Comparison of ENCODE assay signal across 9 cellular contexts in genomic region chr7:130430841-130431713, GRCh38. TPM values are rescaled to one million over a fixed set of nuclear protein-coding genes. Genes with fewer than 3 reads are reported as not detected.
A peak's percentile ranks its signal among the peaks of the same experiment; 100 is the strongest.
DNase-seq lines count a peak whose midpoint lies in the region; ATAC-seq and TF ChIP-seq lines count a peak whose summit lies in the region.
"Had no signal": no experiment of that assay in that cellular context is flagged by ENCODE, and none has a peak within 500 bp of the region (broad histone marks: within the 10 kb centered on the region; RNA-seq: fewer than 3 reads in every experiment).

No MANE protein-coding gene starts in this region.

- no peaks in the 10 kb centered on the region for H3K4me1 Mint-ChIP-seq in GM23338
- peaks cover 24% of the 10 kb centered on the region for H3K4me1 Mint-ChIP-seq in activated naive CD8-positive, alpha-beta T cell treated with anti-CD3 and anti-CD28 coated beads, Interleukin-2, amount 50 U/mL, for 24 hours

- peak; percentile 46 for ATAC-seq in GM23338
- no peak for ATAC-seq in activated naive CD8-positive, alpha-beta T cell treated with anti-CD3 and anti-CD28 coated beads, Interleukin-2, amount 50 U/mL, for 24 hours
- ATAC-seq: activated CD4-positive, alpha-beta T cell treated with anti-CD3 and anti-CD28 coated beads for 36 hours had no signal

- peaks cover 9% of the 10 kb centered on the region for H3K4me1 ChIP-seq in GM23338 (ENCODE audit: insufficient read depth)

- no peak overlapping the region for H3K4me3 Mint-ChIP-seq in GM23338
- no peak overlapping the region for H3K4me3 Mint-ChIP-seq in activated naive CD8-positive, alpha-beta T cell treated with anti-CD3 and anti-CD28 coated beads, Interleukin-2, amount 50 U/mL, for 24 hours
- H3K4me3 Mint-ChIP-seq: activated CD4-positive, alpha-beta T cell treated with anti-CD3 and anti-CD28 coated beads for 36 hours had no signal

- no peak for TF ChIP-seq POLR2A in lower leg skin (IDR thresholded peaks at IDR 0.05)

- peaks cover 2% of the 10 kb centered on the region for H3K27me3 Mint-ChIP-seq in GM23338 (ENCODE audit: insufficient read depth, low read depth, poor library complexity)
- H3K27me3 Mint-ChIP-seq in activated naive CD8-positive, alpha-beta T cell treated with anti-CD3 and anti-CD28 coated beads, Interleukin-2, amount 50 U/mL, for 24 hours: no peaks in the 10 kb centered on the region
- H3K27me3 Mint-ChIP-seq: activated CD4-positive, alpha-beta T cell treated with anti-CD3 and anti-CD28 coated beads for 36 hours had no signal

- H3K4me2 ChIP-seq in GM23338: no peak overlapping the region

- no peaks in the 10 kb centered on the region; the same call in 1 of the 2 replicates for H4K20me1 ChIP-seq in GM23338 (replicated peaks; ENCODE audit: insufficient read depth)

- TF ChIP-seq CTCF in GM23338 (conservative IDR thresholded peaks at IDR 0.05; ENCODE audit: low read depth in 2 of 2) (no peak), fibroblast of pulmonary artery (IDR thresholded peaks at IDR 0.05; ENCODE audit: low read length, missing control alignments) (no peak), lower leg skin (IDR thresholded peaks at IDR 0.05) (no peak)

- H3K9me2 ChIP-seq in GM23338 (ENCODE audit: insufficient read depth): no peaks in the 10 kb centered on the region

- H2AFZ ChIP-seq in GM23338: peak overlapping the region; percentile 35; the same call in 1 of the 2 replicates

- no peaks in the 10 kb centered on the region for H3K9me3 Mint-ChIP-seq in GM23338
- no peaks in the 10 kb centered on the region for H3K9me3 Mint-ChIP-seq in activated naive CD8-positive, alpha-beta T cell treated with anti-CD3 and anti-CD28 coated beads, Interleukin-2, amount 50 U/mL, for 24 hours

- no peaks in the 10 kb centered on the region for H3F3A ChIP-seq in GM23338 (replicated peaks; ENCODE audit: low read depth)

- H3K4me3 ChIP-seq in GM23338: no peak overlapping the region
- H3K4me3 ChIP-seq in fibroblast of pulmonary artery (replicated peaks; ENCODE audit: low read depth, low read length): peak overlapping the region; percentile 43
- H3K4me3 ChIP-seq in skeletal muscle cell (ENCODE audit: low read depth, low read length): peak overlapping the region; percentile 27
- H3K4me3 ChIP-seq in lower leg skin (ENCODE audit: low read depth, poor library complexity, severe bottlenecking): no peak overlapping the region

- intact Hi-C loops in lower leg skin (cut with DNase I; ENCODE audit: low total_unique reads): no loop called here

- no peak for DNase-seq in GM23338 (ENCODE audit: low spot score)
- DNase-seq in NCI-H82 treated with DMSO at 0.1 percent for 48 hours (lab: John Stamatoyannopoulos, UW; ENCODE audit: unreplicated experiment): peak; percentile 37
- DNase-seq in fibroblast of pulmonary artery (ENCODE audit: low read depth): peak; percentile 69
- DNase-seq in skeletal muscle cell (ENCODE audit: low read depth): peak; percentile 99
- DNase-seq in NCI-H1048 (lab: John Stamatoyannopoulos, UW): no peak
- DNase-seq in activated naive CD8-positive, alpha-beta T cell treated with anti-CD3 and anti-CD28 coated beads, Interleukin-2, amount 50 U/mL, for 24 hours: no peak
- DNase-seq in lower leg skin (ENCODE audit: low spot score in 2 of 2): no peak
- no peak for DNase-seq in OCI-M2 (lab: John Stamatoyannopoulos, UW; ENCODE audit: unreplicated experiment)
- DNase-seq: activated CD4-positive, alpha-beta T cell treated with anti-CD3 and anti-CD28 coated beads for 36 hours had no signal

- no peaks in the 10 kb centered on the region for H3K27me3 ChIP-seq in GM23338 (ENCODE audit: insufficient read depth)

- no peak overlapping the region for H3K27ac Mint-ChIP-seq in GM23338
- H3K27ac Mint-ChIP-seq in activated naive CD8-positive, alpha-beta T cell treated with anti-CD3 and anti-CD28 coated beads, Interleukin-2, amount 50 U/mL, for 24 hours: no peak overlapping the region
- H3K27ac Mint-ChIP-seq: activated CD4-positive, alpha-beta T cell treated with anti-CD3 and anti-CD28 coated beads for 36 hours had no signal

- H3K36me3 ChIP-seq in GM23338 (ENCODE audit: insufficient read depth): no peaks in the 10 kb centered on the region

- no peaks in the 10 kb centered on the region for H3K36me3 Mint-ChIP-seq in GM23338 (ENCODE audit: low read depth)
- peaks cover 10% of the 10 kb centered on the region for H3K36me3 Mint-ChIP-seq in activated naive CD8-positive, alpha-beta T cell treated with anti-CD3 and anti-CD28 coated beads, Interleukin-2, amount 50 U/mL, for 24 hours (ENCODE audit: low read depth)

- peaks cover 6% of the 10 kb centered on the region; the same call in 1 of the 2 replicates for H3K79me2 ChIP-seq in GM23338 (replicated peaks; ENCODE audit: insufficient read depth)

- H3K27ac ChIP-seq in GM23338 (ENCODE audit: low read depth): no peak overlapping the region

- WGBS in lower leg skin, 2 donors: 47 to 51% methylated on average over 6 of the region's 6 CpGs

TF ChIP-seq in GM23338, 12 proteins besides CTCF, POLR2A, EP300 and RAD21 (continues in another document):
- no peak for TF ChIP-seq ETS1 (IDR thresholded peaks at IDR 0.05)
- no peak for TF ChIP-seq NANOG (IDR thresholded peaks at IDR 0.05; ENCODE audit: borderline replicate concordance)
- TF ChIP-seq EZH2phosphoT487 (IDR thresholded peaks at IDR 0.05; ENCODE audit: unreplicated experiment): no peak
- TF ChIP-seq ZNF114 (CRISPR knock-in tag; IDR thresholded peaks at IDR 0.05): no peak
- no peak for TF ChIP-seq STAT1 (IDR thresholded peaks at IDR 0.05; ENCODE audit: unreplicated experiment)
- no peak for TF ChIP-seq CREB1 (CRISPR knock-in tag; IDR thresholded peaks at IDR 0.05; ENCODE audit: low read depth)
- no peak for TF ChIP-seq POLR2AphosphoS5 (IDR thresholded peaks at IDR 0.05; ENCODE audit: low read depth)

RNA-seq across cellular contexts. Expression of gene CEP41, which starts 9.7 kb away (rescaled TPM):
- total RNA-seq in GM23338 (2014; rRNA removed; shearing (Covaris generic)): 11.5 and 17.4 TPM in 2 replicates
- 25.0 and 26.2 TPM in 2 replicates for polyA plus RNA-seq in GM23338 (2016; fragmentation: Nextera tagmentation; extraction: Ambion mirVana)
- total RNA-seq in lower leg skin: 1 to 10 TPM; 1.6 to 6.6 (median 3.0) TPM

RNA-seq across cellular contexts. Expression of gene CPA1, which starts 50.8 kb away (rescaled TPM):
- total RNA-seq in GM23338 (2014; rRNA removed; shearing (Covaris generic)): not detected in 2 replicates
- polyA plus RNA-seq in GM23338 (2016; fragmentation: Nextera tagmentation; extraction: Ambion mirVana): not detected in 2 replicates
- 1 to 10 TPM in 1 of 4 donors, not detected in 3; 1.8 TPM for total RNA-seq in lower leg skin
- total RNA-seq: activated CD4-positive, alpha-beta T cell treated with anti-CD3 and anti-CD28 coated beads for 36 hours had no signal

Comparison
In these comparisons a context has a peak if more than half of its experiments do, and no peak if none do; other contexts are left out.
1. DNase-seq: peak in NCI-H82 treated with DMSO at 0.1 percent for 48 hours (single experiment), fibroblast of pulmonary artery (single experiment) and skeletal muscle cell (single experiment); none in GM23338 (single experiment), NCI-H1048 (single experiment), activated naive CD8-positive, alpha-beta T cell treated with anti-CD3 and anti-CD28 coated beads, Interleukin-2, amount 50 U/mL, for 24 hours (single experiment), lower leg skin (0 of 2) and OCI-M2 (single experiment).
2. H3K4me3 ChIP-seq: peak in fibroblast of pulmonary artery (single experiment) and skeletal muscle cell (single experiment); none in GM23338 (single experiment) and lower leg skin (single experiment).